10 cellular contexts compared by ENCODE assay signal in genomic region chr19:50557009-50557613, GRCh38. TPM values are rescaled to one million over a fixed set of nuclear protein-coding genes. Genes with fewer than 3 reads are reported as not detected.
A peak's percentile ranks its signal among the peaks of the same experiment; 100 is the strongest.
DNase-seq lines count a peak whose midpoint lies in the region; ATAC-seq, FAIRE-seq and TF ChIP-seq lines count a peak whose summit lies in the region.
"Had no signal": no experiment of that assay in that cellular context is flagged by ENCODE, and none has a peak within 500 bp of the region (broad histone marks: within the 10 kb centered on the region; RNA-seq: fewer than 3 reads in every experiment).

No MANE protein-coding gene starts in this region.

- FAIRE-seq in A549 (lab: Jason Lieb, UNC), result no peak

- H3K36me3 Mint-ChIP-seq in H9 (ENCODE audit: insufficient read depth in 1 of 3, low read depth in 3 of 3), result peaks cover 0 to 2% (median 0%) of the 10 kb centered on the region in 3 experiments; a peak in 1 of 7 replicates

- H4K5ac ChIP-seq in H9 (ENCODE audit: insufficient read length, low read depth, low read length), result no peak overlapping the region

- no peaks in the 10 kb centered on the region for H3K9me3 Mint-ChIP-seq in H9

- H3K23ac ChIP-seq in H9 (ENCODE audit: insufficient read length, low read depth, low read length), result no peak overlapping the region

- no peak for DNase-seq in A549 (ENCODE audit: low read depth in 1 of 2, low spot score in 1 of 2)
- DNase-seq in H9, result no peak
- DNase-seq in lower lobe of right lung, result no peak
- DNase-seq in lower leg skin (ENCODE audit: low spot score in 2 of 2), result no peak
- DNase-seq in iPS-NIHi11 (ENCODE audit: low spot score), result no peak

- no peak overlapping the region for H3K4ac ChIP-seq in H9 (ENCODE audit: low read depth, low read length)

- H3K18ac ChIP-seq in H9 (ENCODE audit: insufficient read length, low read depth, low read length), result no peak overlapping the region

- H2BK20ac ChIP-seq in H9 (ENCODE audit: low read depth, low read length, poor library complexity, severe bottlenecking), result no peak overlapping the region

- no peak overlapping the region for H2BK15ac ChIP-seq in H9 (ENCODE audit: low read depth, low read length)

- peak overlapping the region; percentile 64 for H3K4me3 ChIP-seq in A549
- peak overlapping the region; percentile 51 for H3K4me3 ChIP-seq in lower lobe of right lung
- no peak overlapping the region for H3K4me3 ChIP-seq in lower leg skin (ENCODE audit: low read depth, poor library complexity, severe bottlenecking)
- H3K4me3 ChIP-seq: lung had no signal

- H3K79me1 ChIP-seq in H9 (ENCODE audit: insufficient read depth, low read depth, low read length, poor library complexity, severe bottlenecking), result no peaks in the 10 kb centered on the region

- POLR2A ChIA-PET in A549 (lab: Yijun Ruan, JAX), result interaction anchor here (0.6 to 0.9 kb wide), 3 partner anchors 19 to 101 kb away, joined by 3 to 5 read pairs (median 3); partner anchors contain the start of gene JOSD2

- H3K79me2 ChIP-seq in H9 (ENCODE audit: insufficient read depth, low read length), result no peaks in the 10 kb centered on the region

- no peaks in the 10 kb centered on the region for H4K20me1 ChIP-seq in H9 (ENCODE audit: control insufficient read depth, insufficient read depth, insufficient read length)

- no peak overlapping the region for H2BK120ac ChIP-seq in H9 (ENCODE audit: low read depth, low read length, poor library complexity, severe bottlenecking)

- H2BK12ac ChIP-seq in H9 (ENCODE audit: insufficient read length, low read depth, low read length), result no peak overlapping the region

- no peaks in the 10 kb centered on the region; the same call in 1 of the 2 replicates for H3K27me3 ChIP-seq in H9 (ENCODE audit: insufficient read depth, low read length)
- peaks cover 62% of the 10 kb centered on the region for H3K27me3 ChIP-seq in lower lobe of right lung (ENCODE audit: low read depth)

- CTCF ChIA-PET in A549 (lab: Yijun Ruan, JAX), result interaction anchor here (0.6 to 11.8 kb wide), 51 partner anchors 7 to 409 kb away, joined by 3 to 355 read pairs (median 7); partner anchors contain the start of gene JOSD2

- H3K9me3 ChIP-seq in A549, result no peaks in the 10 kb centered on the region
- no peaks in the 10 kb centered on the region for H3K9me3 ChIP-seq in H9 (ENCODE audit: control insufficient read depth, low read depth, low read length)
- no peaks in the 10 kb centered on the region for H3K9me3 ChIP-seq in lower lobe of right lung

- no peak for TF ChIP-seq CTCF in A549 (IDR thresholded peaks at IDR 0.05)
- no peak for TF ChIP-seq CTCF in H9 (conservative IDR thresholded peaks at IDR 0.05)
- no peak for TF ChIP-seq CTCF in lower lobe of right lung (IDR thresholded peaks at IDR 0.05)
- no peak for TF ChIP-seq CTCF in lower leg skin (IDR thresholded peaks at IDR 0.05)

- H3K27ac ChIP-seq in A549 (peak overlapping the region; percentile 80 to 89), H9 (ENCODE audit: insufficient read length, low read depth, low read length) (no peak overlapping the region), angular gyrus (ENCODE audit: low read depth, low read length) (peak overlapping the region; percentile 76), lower lobe of right lung (no peak overlapping the region)

- TF ChIP-seq RAD21 in A549 (conservative IDR thresholded peaks at IDR 0.05 in 1 of 2, IDR thresholded peaks at IDR 0.05 in 1 of 2), result no peak

- no peak overlapping the region for H4K91ac ChIP-seq in H9 (ENCODE audit: insufficient read length, low read depth, low read length)

- H3K27me3 Mint-ChIP-seq in H9 (ENCODE audit: low read depth), result peaks cover 89% of the 10 kb centered on the region

- no peak overlapping the region for H3T11ph ChIP-seq in H9 (ENCODE audit: low read length)

- no peaks in the 10 kb centered on the region for H3K36me3 ChIP-seq in lower lobe of right lung

- ATAC-seq in A549 (peak; percentile 16 to 17; a peak in 5 of 6 replicates), lower lobe of right lung (no peak), HG02938 (IDR thresholded peaks at IDR 0.05; ENCODE audit: unreplicated experiment) (no peak), HG03442 (IDR thresholded peaks at IDR 0.05; ENCODE audit: unreplicated experiment) (no peak)

- no peak overlapping the region for H4K8ac ChIP-seq in H9 (replicated peaks; ENCODE audit: insufficient read length, low read depth, low read length)

- no peak overlapping the region for H2AFZ ChIP-seq in H9 (ENCODE audit: low read length)

- intact Hi-C loops in lower lobe of right lung (cut with DNase I), result no loop called here
- intact Hi-C loops in lower leg skin (cut with DNase I; ENCODE audit: low total_unique reads), result no loop called here

- no peak overlapping the region for H2BK5ac ChIP-seq in H9 (ENCODE audit: insufficient read length, low read length)

- 21% methylated on average over 20 of the region's 20 CpGs for WGBS in A549 (ENCODE audit: missing lambda C conversion rate)
- WGBS in H9 (ENCODE audit: extremely low coverage, insufficient read length, low lambda C conversion rate), result no CpG with 5 or more reads among the region's 20 CpGs
- WGBS in lower leg skin, 2 donors, result 14 to 15% methylated on average over 18 to 19 of the region's 20 CpGs

- peak overlapping the region; percentile 70 to 99 for H3K4me3 Mint-ChIP-seq in H9

- H2AK5ac ChIP-seq in H9 (ENCODE audit: insufficient read length, low read length), result no peak overlapping the region

- H3K56ac ChIP-seq in H9 (ENCODE audit: insufficient read length, low read depth, low read length), result no peak overlapping the region

- no peak overlapping the region for H3K14ac ChIP-seq in H9 (ENCODE audit: insufficient read depth, low read length)

- H3K9ac ChIP-seq in H9 (ENCODE audit: extremely low read depth, insufficient read length, low read length), result no peak overlapping the region

- no peak overlapping the region for H3K27ac Mint-ChIP-seq in H9

- H3K4me1 ChIP-seq in A549 (peaks cover 12% of the 10 kb centered on the region), H9 (ENCODE audit: insufficient read depth, low read length) (no peaks in the 10 kb centered on the region), lower lobe of right lung (peaks cover 6% of the 10 kb centered on the region)

- peaks cover 18% of the 10 kb centered on the region for H3K23me2 ChIP-seq in H9 (ENCODE audit: insufficient read length, low read depth, low read length, poor library complexity, severe bottlenecking)

- TF ChIP-seq POLR2A in A549 (IDR thresholded peaks at IDR 0.05; ENCODE audit: low read length), result no peak
- no peak for TF ChIP-seq POLR2A in lower leg skin (IDR thresholded peaks at IDR 0.05)

- H3K4me2 ChIP-seq in A549, result peak overlapping the region; percentile 91
- H3K4me2 ChIP-seq in H9 (ENCODE audit: insufficient read depth, insufficient read length, low read length), result peak overlapping the region; percentile 74

- H3K4me1 Mint-ChIP-seq in H9, result peaks cover 15 to 28% of the 10 kb centered on the region in 2 experiments

- TF ChIP-seq EP300 in A549 (IDR thresholded peaks at IDR 0.05), result no peak

TF ChIP-seq in A549, 52 proteins besides CTCF, POLR2A, EP300 and RAD21 (continues in another document):
- TF ChIP-seq RARB (CRISPR knock-in tag; IDR thresholded peaks at IDR 0.05) (no peak), MYC (IDR thresholded peaks at IDR 0.05; ENCODE audit: borderline replicate concordance, low read length) (no peak), FOSB (CRISPR knock-in tag; IDR thresholded peaks at IDR 0.05) (no peak), FOSL2 (IDR thresholded peaks at IDR 0.05) (no peak), FOSL2 (CRISPR knock-in tag; IDR thresholded peaks at IDR 0.05) (no peak), CBX8 (IDR thresholded peaks at IDR 0.05) (no peak), ELK1 (IDR thresholded peaks at IDR 0.05; ENCODE audit: low read depth, low read length) (no peak), ZSCAN20 (CRISPR knock-in tag; IDR thresholded peaks at IDR 0.05) (no peak), MAZ (IDR thresholded peaks at IDR 0.05; ENCODE audit: borderline replicate concordance, low read depth, low read length) (no peak), SREBF2 (IDR thresholded peaks at IDR 0.05) (no peak), ZFP36 (IDR thresholded peaks at IDR 0.05; ENCODE audit: borderline replicate concordance, partially characterized antibody) (no peak), KDM5A (IDR thresholded peaks at IDR 0.05) (no peak), JUN (IDR thresholded peaks at IDR 0.05) (no peak), ZC3H11A (IDR thresholded peaks at IDR 0.05) (no peak)

RNA-seq across cellular contexts. Expression of gene LRRC4B, which starts 11.1 kb away (rescaled TPM):
- 0.49 and 0.54 TPM in 2 replicates for polyA plus RNA-seq in A549 (2011; rRNA removed)
- 0.38 and 0.82 TPM in 2 replicates for polyA plus RNA-seq in A549 (2012; cell fraction: cytosol; rRNA removed)
- 0.62 and 1.2 TPM in 2 replicates for polyA plus RNA-seq in A549 (2012; cell fraction: nucleus; rRNA removed)
- 0.67 to 1.2 TPM (median 0.97 TPM) in 3 replicates for polyA plus RNA-seq in A549 (2017; fragmentation: RNase III; extraction: RNeasy Plus Mini Kit Qiagen cat#74134 plus additional on column Dnase treatment)
- 0.44 and 0.45 TPM in 2 replicates for polyA minus RNA-seq in A549 (2011; rRNA and poly(A)+ RNA removed)
- 3.7 and 3.8 TPM in 2 replicates for total RNA-seq in H9 (2021)
- total RNA-seq in lower lobe of right lung, result 3.9 TPM
- 1 to 10 TPM in 1 of 4 donors, under 1 TPM in 3; 0.23 to 1.8 (median 0.35) TPM for total RNA-seq in lower leg skin

RNA-seq across cellular contexts. Expression of gene ASPDH, which starts 43.4 kb away (rescaled TPM):
- polyA plus RNA-seq in A549 (2011; rRNA removed), result not detected in 2 replicates
- not detected in 2 replicates for polyA plus RNA-seq in A549 (2012; cell fraction: cytosol; rRNA removed)
- polyA plus RNA-seq in A549 (2012; cell fraction: nucleus; rRNA removed), result not detected in 2 replicates
- not detected in 3 replicates for polyA plus RNA-seq in A549 (2017; fragmentation: RNase III; extraction: RNeasy Plus Mini Kit Qiagen cat#74134 plus additional on column Dnase treatment)
- not detected in 2 replicates for polyA minus RNA-seq in A549 (2011; rRNA and poly(A)+ RNA removed)
- total RNA-seq in H9 (2021), result not detected in 2 replicates
- total RNA-seq in lower lobe of right lung, result not detected
- total RNA-seq in lower leg skin, result not detected
- total RNA-seq: lung, posterior vena cava had no signal
- polyA plus RNA-seq: lung had no signal

RNA-seq across cellular contexts. Expression of gene JOSD2, which starts 46.1 kb away (rescaled TPM):
- polyA plus RNA-seq in A549 (2011; rRNA removed) (19.3 and 24.2 TPM in 2 replicates), A549 (2017; fragmentation: RNase III; extraction: RNeasy Plus Mini Kit Qiagen cat#74134 plus additional on column Dnase treatment) (55.5 to 62.4 TPM (median 61.7 TPM) in 3 replicates)
- 113 and 164 TPM in 2 replicates for polyA plus RNA-seq in A549 (2012; cell fraction: cytosol; rRNA removed)
- 81.5 and 129 TPM in 2 replicates for polyA plus RNA-seq in A549 (2012; cell fraction: nucleus; rRNA removed)
- 4.8 and 5.6 TPM in 2 replicates for polyA minus RNA-seq in A549 (2011; rRNA and poly(A)+ RNA removed)
- total RNA-seq in H9 (2021) (5.0 and 5.4 TPM in 2 replicates), lower lobe of right lung (40.4 TPM), lower leg skin (10 to 100 TPM in 3 of 4 donors, 1 to 10 TPM in 1; 8.5 to 25.0 (median 21.2) TPM)

Comparison
In these comparisons a context has a peak if more than half of its experiments do, and no peak if none do; other contexts are left out.
1. ATAC-seq: peak in A549 (2 of 2); none in lower lobe of right lung (0 of 2), HG02938 (single experiment) and HG03442 (single experiment).
2. H3K27ac ChIP-seq: peak in A549 (2 of 2) and angular gyrus (single experiment); none in H9 (single experiment) and lower lobe of right lung (single experiment).